ENCODE assay signal across 14 cellular contexts in the genomic region with DNA sequence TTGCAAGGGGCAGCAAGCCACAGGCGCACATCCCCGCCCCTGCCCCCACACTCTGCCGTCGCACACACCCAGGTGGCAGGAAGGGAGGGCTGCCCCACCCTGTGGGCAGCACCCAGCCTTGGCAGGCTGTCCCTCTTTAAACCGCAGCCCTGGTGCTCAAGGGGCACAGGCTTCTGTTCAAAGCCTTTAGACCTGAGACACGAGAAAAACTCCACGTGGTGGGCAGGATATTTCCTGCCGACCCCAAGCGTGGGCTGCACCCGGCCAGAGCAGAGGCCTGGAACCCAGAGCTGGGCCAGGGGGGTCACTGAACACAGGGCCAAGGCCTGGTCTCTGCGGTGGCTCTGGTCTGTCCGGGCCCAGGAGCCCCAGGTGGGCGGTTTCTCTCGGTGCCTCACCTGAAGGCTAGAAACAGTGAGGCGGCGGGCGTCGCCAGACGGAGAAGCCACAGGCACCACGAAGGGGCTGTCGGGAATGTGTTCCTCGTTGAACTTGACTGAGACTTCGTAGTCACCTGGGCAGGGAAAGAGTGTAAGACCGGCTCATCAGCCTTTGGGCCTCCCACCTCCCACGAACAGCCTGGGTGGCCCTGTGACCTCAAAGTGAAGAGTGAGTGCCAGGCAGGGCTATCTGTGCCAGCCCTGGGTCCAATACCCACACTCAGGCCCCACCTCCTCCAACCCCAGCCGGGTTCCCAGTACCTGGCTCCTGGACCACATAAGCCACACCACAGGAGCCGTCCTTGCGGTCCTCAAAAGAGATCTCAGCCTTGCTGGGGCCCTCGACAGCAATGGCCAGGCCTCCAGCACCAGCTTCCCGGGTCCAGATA. TPM values are rescaled to one million over a fixed set of nuclear protein-coding genes. Genes with fewer than 3 reads are reported as not detected.
DNase-seq lines count a peak whose midpoint lies in the region; ATAC-seq, FAIRE-seq and TF ChIP-seq lines count a peak whose summit lies in the region.
"Had no signal": no experiment of that assay in that cellular context is flagged by ENCODE, and none has a peak within 500 bp of the region (broad histone marks: within the 10 kb centered on the region; RNA-seq: fewer than 3 reads in every experiment).

No MANE protein-coding gene starts in this region.

- H3K36me3 ChIP-seq in CD8-positive, alpha-beta T cell (ENCODE audit: insufficient read depth, low read length) = peaks cover 45% of the 10 kb centered on the region
- H3K36me3 ChIP-seq in Peyer's patch (peaks cover 0 to 42% (median 0%) of the 10 kb centered on the region in 3 donors), astrocyte (ENCODE audit: insufficient read depth, low read length) (peaks cover 25% of the 10 kb centered on the region), mucosa of descending colon (ENCODE audit: low read depth) (no peaks in the 10 kb centered on the region)

- peak overlapping the region; percentile 37 for H3K27ac ChIP-seq in CD8-positive, alpha-beta T cell (ENCODE audit: low read depth, low read length)
- H3K27ac ChIP-seq in Peyer's patch = peak overlapping the region in 3 of 4 donors; percentile 4 to 75 (median 46)
- no peak overlapping the region for H3K27ac ChIP-seq in astrocyte (ENCODE audit: low read depth, low read length)
- H3K27ac ChIP-seq: epithelial cell of prostate had no signal

- ATAC-seq in CD8-positive, alpha-beta T cell = peak; percentile 39
- ATAC-seq in mucosa of descending colon (peak; percentile 79), HG03520 (IDR thresholded peaks at IDR 0.05; ENCODE audit: unreplicated experiment) (no peak), GM21619 (IDR thresholded peaks at IDR 0.05; ENCODE audit: unreplicated experiment) (no peak)

- H3K27ac Mint-ChIP-seq in CD8-positive, alpha-beta T cell = peak overlapping the region; percentile 87
- peak overlapping the region; percentile 53 for H3K27ac Mint-ChIP-seq in astrocyte (ENCODE audit: unreplicated experiment)
- H3K27ac Mint-ChIP-seq: nephron had no signal

- no peaks in the 10 kb centered on the region for H3K9me3 Mint-ChIP-seq in CD8-positive, alpha-beta T cell
- no peaks in the 10 kb centered on the region for H3K9me3 Mint-ChIP-seq in astrocyte (ENCODE audit: unreplicated experiment)
- H3K9me3 Mint-ChIP-seq: nephron had no signal

- peaks cover 92% of the 10 kb centered on the region for H3K4me1 ChIP-seq in CD8-positive, alpha-beta T cell (ENCODE audit: insufficient read depth, low read length)
- peaks cover 0 to 4% (median 0%) of the 10 kb centered on the region in 4 donors for H3K4me1 ChIP-seq in Peyer's patch
- no peaks in the 10 kb centered on the region for H3K4me1 ChIP-seq in astrocyte (ENCODE audit: insufficient read depth, low read length)
- H3K4me1 ChIP-seq in mucosa of descending colon (ENCODE audit: low read depth) = peaks cover 5% of the 10 kb centered on the region

- intact Hi-C loops in CD8-positive, alpha-beta T cell (cut with DNase I, micrococcal nuclease) = no loop called here
- intact Hi-C loops in mucosa of descending colon (cut with DNase I, micrococcal nuclease) = no loop called here

- peak overlapping the region; percentile 35 for H3K4me3 Mint-ChIP-seq in CD8-positive, alpha-beta T cell
- no peak overlapping the region for H3K4me3 Mint-ChIP-seq in astrocyte (ENCODE audit: unreplicated experiment)
- H3K4me3 Mint-ChIP-seq: nephron had no signal

- peaks cover 53% of the 10 kb centered on the region for H3K36me3 Mint-ChIP-seq in CD8-positive, alpha-beta T cell
- H3K36me3 Mint-ChIP-seq in astrocyte (ENCODE audit: low read depth, unreplicated experiment) = peaks cover 3% of the 10 kb centered on the region

- POLR2A ChIA-PET in CD8-positive, alpha-beta T cell (lab: Charles Lee) = interaction anchor here (1.2 to 1.3 kb wide), 2 partner anchors 18 to 20 kb away, joined by 4 to 7 read pairs; no protein-coding TSS in a partner anchor

- CTCF ChIA-PET in CD8-positive, alpha-beta T cell (lab: Charles Lee) = interaction anchor here (0.8 kb wide), 1 partner anchor 22 kb away, joined by 3 read pairs; no protein-coding TSS in a partner anchor

- peak overlapping the region; percentile 15 for H3K4me3 ChIP-seq in CD8-positive, alpha-beta T cell (ENCODE audit: low read depth, low read length)
- H3K4me3 ChIP-seq in Peyer's patch = no peak overlapping the region
- no peak overlapping the region for H3K4me3 ChIP-seq in astrocyte (ENCODE audit: insufficient read depth, low read depth, low read length)
- no peak overlapping the region for H3K4me3 ChIP-seq in mucosa of descending colon

- no peak overlapping the region for H2AFZ ChIP-seq in astrocyte (ENCODE audit: low read depth, low read length)

- no peak for TF ChIP-seq CTCF in CD8-positive, alpha-beta T cell (IDR thresholded peaks at IDR 0.05)
- TF ChIP-seq CTCF in Peyer's patch (IDR thresholded peaks at IDR 0.05) (no peak), astrocyte (IDR thresholded peaks at IDR 0.05; ENCODE audit: insufficient read depth, low read depth, low read length) (no peak), mucosa of descending colon (IDR thresholded peaks at IDR 0.05) (no peak)

- H3K4me1 Mint-ChIP-seq in CD8-positive, alpha-beta T cell (ENCODE audit: low read depth) = peaks cover 46% of the 10 kb centered on the region
- H3K4me1 Mint-ChIP-seq in astrocyte (ENCODE audit: low read depth, unreplicated experiment) = peaks cover 4% of the 10 kb centered on the region
- H3K4me1 Mint-ChIP-seq: nephron had no signal

- DNase-seq in CD8-positive, alpha-beta T cell = peak in 6 of 7 experiments; percentile 34 to 75 (median 54)
- DNase-seq in Peyer's patch (peak in 2 of 3 donors; percentile 61 to 82), astrocyte (ENCODE audit: low read depth) (no peak), mucosa of descending colon (peak; percentile 65 to 79 (median 67)), SW 1271 (lab: John Stamatoyannopoulos, UW) (no peak), NK-92 (lab: John Stamatoyannopoulos, UW; ENCODE audit: unreplicated experiment) (no peak)
- DNase-seq: anterior cingulate cortex; NCI-H2171 treated with DMSO at 0.1 percent for 48 hours; stimulated activated CD4-positive, alpha-beta T cell treated with anti-CD3 and anti-CD28 coated beads, Interleukin-12 subunit alpha, Interleukin-12 subunit beta, amount 100 ng/mL, for 4 hours had no signal

- H3K9ac ChIP-seq in astrocyte (ENCODE audit: low read length) = no peak overlapping the region

- H3K27me3 ChIP-seq in CD8-positive, alpha-beta T cell (ENCODE audit: insufficient read depth, low read length) = no peaks in the 10 kb centered on the region
- H3K27me3 ChIP-seq in Peyer's patch (no peaks in the 10 kb centered on the region), astrocyte (ENCODE audit: insufficient read depth, low read length) (no peaks in the 10 kb centered on the region)

- no peak for FAIRE-seq in astrocyte (lab: Jason Lieb, UNC)
- FAIRE-seq: GM19239 had no signal

- peaks cover 20% of the 10 kb centered on the region for H3K79me2 ChIP-seq in astrocyte (ENCODE audit: insufficient read depth, low read length)

- no peak overlapping the region for H3K4me2 ChIP-seq in astrocyte (ENCODE audit: low read length)

- TF ChIP-seq POLR2A in Peyer's patch (IDR thresholded peaks at IDR 0.05) = no peak

- H3K27me3 Mint-ChIP-seq in CD8-positive, alpha-beta T cell (ENCODE audit: low read depth) = no peaks in the 10 kb centered on the region
- H3K27me3 Mint-ChIP-seq in astrocyte (ENCODE audit: low read depth, unreplicated experiment) = no peaks in the 10 kb centered on the region

- H3K9me3 ChIP-seq in CD8-positive, alpha-beta T cell (ENCODE audit: low read length) = no peaks in the 10 kb centered on the region
- H3K9me3 ChIP-seq in Peyer's patch (no peaks in the 10 kb centered on the region), astrocyte (ENCODE audit: insufficient read depth, low read depth, low read length) (no peaks in the 10 kb centered on the region), mucosa of descending colon (no peaks in the 10 kb centered on the region)

- peaks cover 89% of the 10 kb centered on the region for H4K20me1 ChIP-seq in astrocyte (ENCODE audit: insufficient read depth, low read length)

RNA-seq across cellular contexts. Expression of a gene that starts 23.0 kb away (rescaled TPM):
- total RNA-seq in CD8-positive, alpha-beta T cell = 1,000 to 10,000 TPM; 1,274 to 1,333 TPM
- 100 to 1,000 TPM; 143 to 663 (median 328) TPM for total RNA-seq in Peyer's patch
- 2,809 and 2,978 TPM in 2 replicates for total RNA-seq in astrocyte
- total RNA-seq in mucosa of descending colon = 1,000 to 10,000 TPM in 1 of 3 donors, 100 to 1,000 TPM in 2; 164 to 4,590 (median 513) TPM

RNA-seq across cellular contexts. Expression of a gene that starts 27.7 kb away (rescaled TPM):
- total RNA-seq in CD8-positive, alpha-beta T cell = 100 to 1,000 TPM; 176 TPM
- total RNA-seq in Peyer's patch (10 to 100 TPM; 21.7 to 31.4 (median 26.6) TPM), astrocyte (75.6 and 75.7 TPM in 2 replicates), mucosa of descending colon (10 to 100 TPM; 32.3 to 73.0 (median 41.0) TPM)

RNA-seq across cellular contexts. Expression of a gene that starts 46.8 kb away (rescaled TPM):
- 1,000 to 10,000 TPM; 6,105 to 6,263 TPM for total RNA-seq in CD8-positive, alpha-beta T cell
- total RNA-seq in Peyer's patch = 1,000 to 10,000 TPM; 1,992 to 4,644 (median 2,626) TPM
- total RNA-seq in astrocyte = 1,848 and 1,967 TPM in 2 replicates
- total RNA-seq in mucosa of descending colon = 1,000 to 10,000 TPM; 2,179 to 2,606 (median 2,424) TPM

RNA-seq across cellular contexts. Expression of a gene that starts 55.8 kb away (rescaled TPM):
- 1 to 10 TPM in 1 of 2 experiments, under 1 TPM in 1; 1.00 to 1.3 TPM for total RNA-seq in CD8-positive, alpha-beta T cell
- total RNA-seq in Peyer's patch = not detected
- not detected in 2 replicates for total RNA-seq in astrocyte
- total RNA-seq in mucosa of descending colon = not detected

RNA-seq across cellular contexts. Expression of a gene that starts 56.5 kb away (rescaled TPM):
- total RNA-seq in CD8-positive, alpha-beta T cell = not detected
- total RNA-seq in Peyer's patch = not detected
- not detected in 2 replicates for total RNA-seq in astrocyte
- not detected for total RNA-seq in mucosa of descending colon

Comparison
In these comparisons a context has a peak if more than half of its experiments do, and no peak if none do; other contexts are left out.
1. ATAC-seq: peak in CD8-positive, alpha-beta T cell (single experiment) and mucosa of descending colon (single experiment); none in HG03520 (single experiment) and GM21619 (single experiment).
2. DNase-seq: peak in CD8-positive, alpha-beta T cell (6 of 7), Peyer's patch (2 of 3) and mucosa of descending colon (3 of 3); none in astrocyte (single experiment), SW 1271 (0 of 2) and NK-92 (single experiment).